20 cellular contexts compared by ENCODE assay signal in the genomic region with DNA sequence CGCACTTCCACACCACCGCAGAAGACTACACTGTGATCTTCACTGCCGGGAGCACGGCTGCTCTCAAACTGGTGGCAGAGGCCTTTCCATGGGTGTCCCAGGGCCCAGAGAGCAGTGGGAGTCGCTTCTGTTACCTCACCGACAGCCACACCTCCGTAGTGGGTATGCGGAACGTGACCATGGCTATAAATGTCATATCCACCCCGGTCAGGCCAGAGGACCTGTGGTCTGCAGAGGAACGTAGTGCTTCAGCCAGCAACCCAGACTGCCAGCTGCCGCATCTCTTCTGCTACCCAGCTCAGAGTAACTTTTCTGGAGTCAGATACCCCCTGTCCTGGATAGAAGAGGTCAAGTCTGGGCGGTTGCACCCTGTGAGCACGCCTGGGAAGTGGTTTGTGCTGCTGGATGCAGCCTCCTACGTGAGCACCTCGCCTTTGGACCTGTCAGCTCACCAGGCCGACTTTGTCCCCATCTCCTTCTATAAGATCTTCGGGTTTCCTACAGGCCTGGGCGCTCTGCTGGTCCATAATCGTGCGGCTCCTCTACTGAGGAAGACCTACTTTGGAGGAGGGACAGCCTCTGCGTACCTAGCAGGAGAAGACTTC.
"Had no signal": no experiment of that assay in that cellular context is flagged by ENCODE, and none has a peak within 500 bp of the region (broad histone marks: within the 10 kb centered on the region; RNA-seq: fewer than 3 reads in every experiment).

No MANE protein-coding gene starts in this region.

- FAIRE-seq: endothelial cell of umbilical vein, islet of Langerhans, pancreas, urothelium cell line had no signal

- H3K9me3 ChIP-seq: mucosa of descending colon, pancreas, stomach, thoracic aorta, transverse colon had no signal

- H3K27ac ChIP-seq: coronary artery, pancreas, stomach, thoracic aorta, transverse colon had no signal

- H3K4me1 ChIP-seq: pancreas, stomach, transverse colon had no signal

- H3K27me3 ChIP-seq: pancreas, stomach, transverse colon had no signal

- H3K4me3 ChIP-seq: coronary artery, mucosa of descending colon, pancreas, stomach, thoracic aorta, transverse colon had no signal

- H3K36me3 ChIP-seq: pancreas, stomach, thoracic aorta, transverse colon had no signal

- DNase-seq: effector CD4-positive, alpha-beta T cell; endodermal cell; foreskin melanocyte; hippocampal formation; kidney glomerular epithelial cell; mammary epithelial cell; mucosa of descending colon; natural killer cell; nucleus accumbens; pancreas; right cardiac atrium; stimulated activated CD4-positive, alpha-beta T cell treated with anti-CD3 and anti-CD28 coated beads, Interleukin-4, amount 100 ng/mL, for 24 hours; stomach; substantia nigra; transverse colon had no signal
